In the genomic region with DNA sequence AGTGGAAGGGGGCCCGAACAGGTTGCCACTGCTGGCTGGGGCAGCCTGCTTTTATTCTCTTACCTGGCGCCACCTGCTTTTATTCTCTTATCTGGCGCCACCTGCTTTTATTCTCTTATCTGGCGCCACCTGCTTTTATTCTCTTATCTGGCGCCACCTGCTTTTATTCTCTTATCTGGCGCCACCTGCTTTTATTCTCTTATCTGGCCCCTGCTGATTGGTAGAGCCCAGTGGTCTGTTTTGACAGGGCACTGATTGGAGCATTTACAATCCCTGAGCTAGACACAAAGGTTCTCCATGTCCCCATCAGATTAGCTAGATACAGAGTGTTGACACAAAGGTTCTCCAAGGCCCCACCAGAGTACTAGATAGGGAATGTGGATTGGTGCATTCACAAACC, we compare ENCODE assay signal across 1 cellular context. TPM values are rescaled to one million over a fixed set of nuclear protein-coding genes. Genes with fewer than 3 reads are reported as not detected.
"Had no signal": no experiment of that assay in that cellular context is flagged by ENCODE, and none has a peak within 500 bp of the region (broad histone marks: within the 10 kb centered on the region; RNA-seq: fewer than 3 reads in every experiment).

No MANE protein-coding gene starts in this region.

RNA-seq across cellular contexts. Expression of a gene that starts 52.5 kb away (rescaled TPM):
- total RNA-seq: GM23248 had no signal
